Comparison of ENCODE assay signal across 8 cellular contexts in the genomic region with DNA sequence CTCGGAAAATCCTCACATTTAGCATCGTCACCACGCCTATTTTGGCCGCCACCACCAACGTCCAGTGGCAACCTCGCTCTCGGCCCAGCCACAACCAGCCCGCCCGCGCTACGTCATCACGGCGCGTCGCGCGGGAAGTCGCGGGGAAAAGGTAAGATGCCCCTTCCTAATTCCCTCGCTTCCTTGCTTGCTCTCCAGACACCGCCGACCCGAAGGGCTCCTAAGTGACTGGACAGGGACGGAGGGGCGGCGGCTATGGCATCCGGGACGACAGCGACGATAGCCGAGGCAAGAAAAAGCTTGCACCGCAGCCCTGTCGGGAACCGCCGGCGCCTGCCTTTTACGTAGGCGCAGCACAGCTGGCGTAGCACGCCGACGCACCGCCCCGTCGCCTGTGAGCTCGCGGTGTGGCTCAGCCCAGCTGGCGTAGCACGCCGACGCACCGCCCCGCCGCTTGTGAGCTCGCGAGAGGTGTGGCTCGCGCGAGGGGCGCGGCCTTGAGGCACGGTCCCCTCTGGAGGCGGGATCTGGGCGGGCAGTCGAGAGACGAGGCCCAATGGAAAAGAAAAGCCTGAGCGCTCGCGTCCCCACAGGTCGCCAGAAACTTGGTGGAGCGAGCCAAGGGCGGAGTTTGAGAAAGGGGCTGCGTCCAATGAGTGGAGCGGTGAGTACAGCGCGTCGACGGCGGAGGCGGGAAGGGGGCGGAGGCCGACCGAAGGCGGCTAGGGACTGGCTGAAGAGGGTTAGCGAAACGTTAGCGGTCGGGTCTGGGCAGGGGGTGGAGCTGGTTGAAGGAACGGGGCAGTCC. TPM values are rescaled to one million over a fixed set of nuclear protein-coding genes. Genes with fewer than 3 reads are reported as not detected.
DNase-seq lines count a peak whose midpoint lies in the region; ATAC-seq and TF ChIP-seq lines count a peak whose summit lies in the region.

TSS of gene HDAC6 (plus strand) at position 787 of the 808 bp plus-strand sequence. CDS start 626 bp downstream, outside the sequence.

- 1 to 53% methylated on average over 39 to 82 of the region's 89 CpGs for WGBS in tibial nerve, 2 donors

- peak within 1 kb of the TSS; percentile 91 for H3K9ac ChIP-seq in adipocyte (ENCODE audit: low read length)
- H3K9ac ChIP-seq in parathyroid adenoma = peak within 1 kb of the TSS; percentile 40

- peak in 1 of 2 donors; percentile 44 for TF ChIP-seq POLR2A in tibial nerve (IDR thresholded peaks at IDR 0.05)

- H3K36me3 ChIP-seq in adipocyte (ENCODE audit: control insufficient read depth, insufficient read depth, low read length, severe bottlenecking) (peaks cover 3% of the 10 kb centered on the region), parathyroid adenoma (ENCODE audit: control insufficient read depth, insufficient read depth, low read length) (no peaks in the 10 kb centered on the region), tibial nerve (peaks cover 0 to 18% (median 0%) of the 10 kb centered on the region in 3 donors)

- H3K27me3 ChIP-seq in adipocyte (replicated peaks; ENCODE audit: control insufficient read depth, insufficient read depth, low read length) (peaks cover 8% of the 10 kb centered on the region), parathyroid adenoma (ENCODE audit: control insufficient read depth, insufficient read depth, low read length) (no peaks in the 10 kb centered on the region), tibial nerve (no peaks in the 10 kb centered on the region)

- ATAC-seq in HG02763 (IDR thresholded peaks at IDR 0.05; ENCODE audit: unreplicated experiment) (peak; percentile 81), Right ventricle myocardium superior (ENCODE audit: poor library complexity) (peak; percentile 97)

- peak within 1 kb of the TSS; percentile 87 for H3K4me2 ChIP-seq in parathyroid adenoma (ENCODE audit: low read length)

- TF ChIP-seq CTCF in GM12865 (IDR thresholded peaks at IDR 0.05; ENCODE audit: insufficient read depth, low read depth, low read length, missing control alignments) (no peak), parathyroid adenoma (IDR thresholded peaks at IDR 0.05) (no peak), tibial nerve (IDR thresholded peaks at IDR 0.05) (peak in 2 of 5 experiments; percentile 4 to 20)

- DNase-seq in GM12865 (ENCODE audit: low read depth) = peak; percentile 99
- DNase-seq in NCI-H1417 treated with DMSO at 0.1 percent for 48 hours (lab: John Stamatoyannopoulos, UW) = peak; percentile 85
- DNase-seq in T follicular helper cell (ENCODE audit: low read depth) = peak; percentile 91
- DNase-seq in adipocyte (ENCODE audit: low read depth) = peak; percentile 97
- DNase-seq in Right ventricle myocardium superior = peak; percentile 98
- DNase-seq in tibial nerve (ENCODE audit: low spot score in 2 of 2) = peak; percentile 85 to 90

- H3K79me2 ChIP-seq in parathyroid adenoma = no peaks in the 10 kb centered on the region

- H3K4me1 ChIP-seq in adipocyte (ENCODE audit: control insufficient read depth, insufficient read depth, low read length) (no peaks in the 10 kb centered on the region), parathyroid adenoma (no peaks in the 10 kb centered on the region), tibial nerve (peaks cover 0 to 14% (median 3%) of the 10 kb centered on the region in 4 donors)

- H3K9me3 ChIP-seq in adipocyte (ENCODE audit: control insufficient read depth, low read length) (no peaks in the 10 kb centered on the region), parathyroid adenoma (ENCODE audit: control insufficient read depth, low read length) (no peaks in the 10 kb centered on the region), tibial nerve (no peaks in the 10 kb centered on the region)

- peak; percentile 80 to 87 for TF ChIP-seq EP300 in tibial nerve (IDR thresholded peaks at IDR 0.05)

- H3K27ac ChIP-seq in parathyroid adenoma (peak within 1 kb of the TSS; percentile 96), tibial nerve (peak within 1 kb of the TSS; percentile 91 to 97 (median 94))

- peak within 1 kb of the TSS; percentile 87 for H2AFZ ChIP-seq in parathyroid adenoma

- intact Hi-C loops in Right ventricle myocardium superior (cut with DNase I) = loop anchor here (10.0 kb wide), 1 partner anchor 93 kb away; the partner anchor contains the start of genes PQBP1 and TIMM17B

- peak within 1 kb of the TSS; percentile 83 for H3K4me3 ChIP-seq in GM12865 (ENCODE audit: low read depth, low read length)
- peak within 1 kb of the TSS; percentile 84 for H3K4me3 ChIP-seq in adipocyte (ENCODE audit: low read length)
- peak within 1 kb of the TSS; percentile 84 for H3K4me3 ChIP-seq in parathyroid adenoma (ENCODE audit: low read depth, low read length)
- peak within 1 kb of the TSS; percentile 55 to 66 (median 62) for H3K4me3 ChIP-seq in tibial nerve

RNA-seq across cellular contexts. Expression of gene HDAC6, which starts in this region (rescaled TPM):
- total RNA-seq in Right ventricle myocardium superior (35.3 TPM), tibial nerve (100 to 1,000 TPM; 101 to 160 (median 120) TPM)

Comparison
In these comparisons a context has a peak if more than half of its experiments do, and no peak if none do; other contexts are left out.
1. Peak in every context shown above with its lines: DNase-seq, ATAC-seq, H3K4me3 ChIP-seq and H3K27ac ChIP-seq.